ENCODE assay signal across 23 cellular contexts in the genomic region with DNA sequence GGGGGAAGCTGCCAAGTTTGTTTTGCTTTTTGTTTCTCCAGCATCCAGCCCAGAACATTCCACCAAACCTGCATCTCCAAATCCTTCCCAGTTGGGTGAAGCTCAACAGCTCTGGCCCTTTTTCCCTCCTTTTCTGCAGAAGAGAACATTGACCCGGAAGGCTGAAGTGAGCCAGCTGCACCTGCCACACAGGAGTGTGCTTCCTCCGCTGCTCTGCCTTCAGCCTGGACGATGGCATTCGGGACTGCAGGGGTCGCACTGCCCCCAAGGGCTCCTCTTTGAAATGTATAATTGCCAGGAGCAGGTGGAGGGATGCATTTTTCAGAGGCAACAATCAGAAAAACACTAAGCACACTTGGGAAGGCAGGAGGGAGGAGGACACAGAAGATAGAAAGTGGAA.
"Had no signal": no experiment of that assay in that cellular context is flagged by ENCODE, and none has a peak within 500 bp of the region (broad histone marks: within the 10 kb centered on the region; RNA-seq: fewer than 3 reads in every experiment).

No MANE protein-coding gene starts in this region.

- H3K27me3 Mint-ChIP-seq: brain; dendritic cell treated with granulocyte-macrophage colony-stimulating factor and Interleukin-4, amounts not matched to agents 40 ng/mL and 50 ng/mL, for 4 days; stimulated activated naive CD8-positive, alpha-beta T cell treated with anti-CD3 and anti-CD28 coated beads, Interleukin-15, Interleukin-2, amounts not matched to agents 100 ng/mL and 50 ng/mL, for 24 hours had no signal

- H3K36me3 ChIP-seq: neutrophil, ovary, right atrium auricular region, tibial artery, WERI-Rb-1 had no signal

- ATAC-seq: activated CD8-positive, alpha-beta T cell treated with anti-CD3 and anti-CD28 coated beads, Interleukin-2, amount 10 ng/mL, durations not matched to agents 7 days and 5 days; activated naive CD4-positive, alpha-beta T cell treated with anti-CD3 and anti-CD28 coated beads, Interleukin-2, amount 50 U/mL, for 72 hours; activated T-helper 17 cell treated with anti-CD3 and anti-CD28 coated beads, Interleukin-2, amount 50 U/mL, for 72 hours; psoas muscle had no signal

- H3K9me3 Mint-ChIP-seq: activated naive CD4-positive, alpha-beta T cell treated with anti-CD3 and anti-CD28 coated beads, Interleukin-2, amount 50 U/mL, for 72 hours; activated T-cell treated with anti-CD3 and anti-CD28 coated beads, Interleukin-2, amount 50 U/mL, for 24 hours; activated T-helper 17 cell treated with anti-CD3 and anti-CD28 coated beads, Interleukin-2, amount 50 U/mL, for 72 hours; brain; dendritic cell treated with granulocyte-macrophage colony-stimulating factor and Interleukin-4, amounts not matched to agents 40 ng/mL and 50 ng/mL, for 4 days; natural killer cell treated with Interleukin-12 subunit alpha and Interleukin-12 subunit beta and Interleukin-15 and Interleukin-18, amount 100 ng/mL, for 72 hours; stimulated activated naive CD8-positive, alpha-beta T cell treated with anti-CD3 and anti-CD28 coated beads, Interleukin-15, Interleukin-2, amounts not matched to agents 100 ng/mL and 50 ng/mL, for 24 hours; T-helper 2 cell treated with Interferon-gamma antibody and Interleukin-4, amounts not matched to agents 5 μg/mL and 100 μg/mL, for 36 hours had no signal

- H3K27ac ChIP-seq: hepatocyte, neutrophil, ovary, psoas muscle, right atrium auricular region, tibial artery, WERI-Rb-1 had no signal

- DNase-seq: activated CD4-positive, alpha-beta T cell treated with anti-CD3 and anti-CD28 coated beads for 1 hour; activated CD4-positive, alpha-beta T cell treated with anti-CD3 and anti-CD28 coated beads, Interleukin-2, amount 50 U/mL, for 1 hour; activated CD8-positive, alpha-beta T cell treated with anti-CD3 and anti-CD28 coated beads, Interleukin-2, amount 10 ng/mL, durations not matched to agents 7 days and 5 days; activated T-cell treated with anti-CD3 and anti-CD28 coated beads, Interleukin-2, amount 50 U/mL, for 24 hours; aorta; effector CD8-positive, alpha-beta T cell; foreskin melanocyte; glutamatergic neuron; ovary; psoas muscle; stimulated activated CD4-positive, alpha-beta T cell treated with anti-CD3 and anti-CD28 coated beads, Interleukin-4, amount 100 ng/mL, for 24 hours; tibial artery; WERI-Rb-1 had no signal

- H3K4me1 Mint-ChIP-seq: activated T-helper 17 cell treated with anti-CD3 and anti-CD28 coated beads, Interleukin-2, amount 50 U/mL, for 72 hours had no signal

- H3K4me3 ChIP-seq: hepatocyte, ovary, psoas muscle, right atrium auricular region, tibial artery had no signal

- H3K27ac Mint-ChIP-seq: activated CD8-positive, alpha-beta T cell treated with anti-CD3 and anti-CD28 coated beads, Interleukin-2, amount 10 ng/mL, durations not matched to agents 7 days and 5 days; activated naive CD4-positive, alpha-beta T cell treated with anti-CD3 and anti-CD28 coated beads, Interleukin-2, amount 50 U/mL, for 72 hours; activated T-cell treated with anti-CD3 and anti-CD28 coated beads, Interleukin-2, amount 50 U/mL, for 24 hours; activated T-helper 17 cell treated with anti-CD3 and anti-CD28 coated beads, Interleukin-2, amount 50 U/mL, for 72 hours; brain; dendritic cell treated with granulocyte-macrophage colony-stimulating factor and Interleukin-4, amounts not matched to agents 40 ng/mL and 50 ng/mL, for 4 days; natural killer cell treated with Interleukin-12 subunit alpha and Interleukin-12 subunit beta and Interleukin-15 and Interleukin-18, amount 100 ng/mL, for 72 hours; stimulated activated naive CD8-positive, alpha-beta T cell treated with anti-CD3 and anti-CD28 coated beads, Interleukin-15, Interleukin-2, amounts not matched to agents 100 ng/mL and 50 ng/mL, for 24 hours; T-helper 2 cell treated with Interferon-gamma antibody and Interleukin-4, amounts not matched to agents 5 μg/mL and 100 μg/mL, for 36 hours had no signal

- H3K36me3 Mint-ChIP-seq: activated naive CD4-positive, alpha-beta T cell treated with anti-CD3 and anti-CD28 coated beads, Interleukin-2, amount 50 U/mL, for 72 hours; brain; natural killer cell treated with Interleukin-12 subunit alpha and Interleukin-12 subunit beta and Interleukin-15 and Interleukin-18, amount 100 ng/mL, for 72 hours had no signal

- H3K27me3 ChIP-seq: hepatocyte, ovary, right atrium auricular region had no signal

- H3K4me3 Mint-ChIP-seq: activated CD8-positive, alpha-beta T cell treated with anti-CD3 and anti-CD28 coated beads, Interleukin-2, amount 10 ng/mL, durations not matched to agents 7 days and 5 days; activated T-cell treated with anti-CD3 and anti-CD28 coated beads, Interleukin-2, amount 50 U/mL, for 24 hours; activated T-helper 17 cell treated with anti-CD3 and anti-CD28 coated beads, Interleukin-2, amount 50 U/mL, for 72 hours; brain; dendritic cell treated with granulocyte-macrophage colony-stimulating factor and Interleukin-4, amounts not matched to agents 40 ng/mL and 50 ng/mL, for 4 days; natural killer cell treated with Interleukin-12 subunit alpha and Interleukin-12 subunit beta and Interleukin-15 and Interleukin-18, amount 100 ng/mL, for 72 hours; stimulated activated naive CD8-positive, alpha-beta T cell treated with anti-CD3 and anti-CD28 coated beads, Interleukin-15, Interleukin-2, amounts not matched to agents 100 ng/mL and 50 ng/mL, for 24 hours; T-helper 2 cell treated with Interferon-gamma antibody and Interleukin-4, amounts not matched to agents 5 μg/mL and 100 μg/mL, for 36 hours had no signal

- H3K9me3 ChIP-seq: neutrophil, ovary, psoas muscle, right atrium auricular region, tibial artery had no signal
